10 cellular contexts compared by ENCODE assay signal in the genomic region with DNA sequence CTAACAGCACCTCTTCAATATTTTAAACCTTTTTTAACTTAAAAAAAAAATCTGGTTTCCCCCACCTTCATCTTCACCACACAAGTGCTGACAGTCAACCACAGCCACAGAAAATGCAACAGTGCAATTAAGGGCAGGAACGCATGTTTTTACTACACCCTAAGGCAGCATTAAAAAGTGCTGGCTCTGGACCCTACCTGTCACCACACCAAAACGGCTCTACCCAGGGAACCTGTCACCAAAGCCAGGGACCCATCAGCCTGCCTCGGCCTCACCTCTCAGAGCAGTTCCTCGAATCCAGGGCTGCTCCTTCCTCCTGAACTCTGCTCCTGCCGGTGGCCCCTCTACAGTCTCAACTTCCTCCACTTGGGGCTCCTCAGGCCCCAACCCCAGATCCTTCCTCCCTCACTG. TPM values are rescaled to one million over a fixed set of nuclear protein-coding genes. Genes with fewer than 3 reads are reported as not detected.
DNase-seq lines count a peak whose midpoint lies in the region; ATAC-seq and TF ChIP-seq lines count a peak whose summit lies in the region.
"Had no signal": no experiment of that assay in that cellular context is flagged by ENCODE, and none has a peak within 500 bp of the region (broad histone marks: within the 10 kb centered on the region; RNA-seq: fewer than 3 reads in every experiment).

No MANE protein-coding gene starts in this region.

- H3K4me3 Mint-ChIP-seq in neural crest cell, result no peak overlapping the region

- H3K9me3 ChIP-seq in gastrocnemius medialis, result no peaks in the 10 kb centered on the region

- in situ Hi-C loops in gastrocnemius medialis (cut with MboI; ENCODE audit: low sequenced_read_pairs in 4 of 4), result no loop called here

- peak; percentile 34 for DNase-seq in activated CD4-positive, alpha-beta T cell treated with anti-CD3 and anti-CD28 coated beads for 48 hours
- DNase-seq in activated CD4-positive, alpha-beta T cell treated with anti-CD3 and anti-CD28 coated beads for 1 hour, result no peak
- DNase-seq in Kasumi-1 (lab: John Stamatoyannopoulos, UW) (peak; percentile 34 to 39), neural crest cell (ENCODE audit: low read depth, low spot score) (no peak), NCI-H2081 (lab: John Stamatoyannopoulos, UW) (no peak), NCI-H1694 treated with DMSO at 0.1 percent for 48 hours (lab: John Stamatoyannopoulos, UW) (no peak), gastrocnemius medialis (no peak)
- DNase-seq in activated CD8-positive, alpha-beta memory T cell treated with anti-CD3 and anti-CD28 coated beads, Interleukin-2, amount 50 U/mL, for 48 hours, result peak; percentile 63
- DNase-seq: NCI-H446 treated with DMSO at 0.1 percent for 48 hours had no signal

- no peak overlapping the region for H3K4me3 ChIP-seq in gastrocnemius medialis

- peaks cover 47 to 74% of the 10 kb centered on the region in 2 donors for H3K4me1 ChIP-seq in gastrocnemius medialis

- H3K36me3 ChIP-seq in gastrocnemius medialis, result no peaks in the 10 kb centered on the region

- peaks cover 21% of the 10 kb centered on the region for H3K4me1 Mint-ChIP-seq in neural crest cell

- no peaks in the 10 kb centered on the region for H3K27me3 ChIP-seq in gastrocnemius medialis

- H3K27ac ChIP-seq in gastrocnemius medialis, result no peak overlapping the region

- intact Hi-C loops in gastrocnemius medialis (cut with DNase I; ENCODE audit: low total_unique reads), result no loop called here

- H3K27me3 Mint-ChIP-seq in neural crest cell (ENCODE audit: low read depth), result no peaks in the 10 kb centered on the region

- no peak for ATAC-seq in gastrocnemius medialis
- ATAC-seq: sciatic nerve had no signal

- no peaks in the 10 kb centered on the region for H3K36me3 Mint-ChIP-seq in neural crest cell (ENCODE audit: low read depth)

- H3K27ac Mint-ChIP-seq in neural crest cell (ENCODE audit: unreplicated experiment), result peak overlapping the region; percentile 71

- no peaks in the 10 kb centered on the region for H3K9me3 Mint-ChIP-seq in neural crest cell

- no peak for TF ChIP-seq POLR2A in gastrocnemius medialis (IDR thresholded peaks at IDR 0.05)

- TF ChIP-seq CTCF in neural crest cell (conservative IDR thresholded peaks at IDR 0.05), result no peak
- no peak for TF ChIP-seq CTCF in gastrocnemius medialis (IDR thresholded peaks at IDR 0.05 in 4 of 5, conservative IDR thresholded peaks at IDR 0.05 in 1 of 5)

RNA-seq across cellular contexts. Expression of a gene that starts 22.5 kb away (rescaled TPM):
- 30.4 and 32.5 TPM in 2 replicates for total RNA-seq in neural crest cell
- total RNA-seq in gastrocnemius medialis, result 10 to 100 TPM; 24.1 to 60.3 (median 40.1) TPM

RNA-seq across cellular contexts. Expression of a gene that starts 33.3 kb away (rescaled TPM):
- 11.7 and 11.8 TPM in 2 replicates for total RNA-seq in neural crest cell
- 10 to 100 TPM in 2 of 4 donors, 1 to 10 TPM in 2; 5.7 to 15.7 (median 9.4) TPM for total RNA-seq in gastrocnemius medialis

RNA-seq across cellular contexts. Expression of a gene that starts 52.4 kb away (rescaled TPM):
- total RNA-seq in neural crest cell, result 93.3 and 95.7 TPM in 2 replicates
- 10 to 100 TPM in 2 of 4 donors, 1 to 10 TPM in 2; 7.4 to 12.1 (median 9.8) TPM for total RNA-seq in gastrocnemius medialis

Comparison
In these comparisons a context has a peak if more than half of its experiments do, and no peak if none do; other contexts are left out.
1. DNase-seq: peak in activated CD4-positive, alpha-beta T cell treated with anti-CD3 and anti-CD28 coated beads for 48 hours (single experiment), Kasumi-1 (2 of 2) and activated CD8-positive, alpha-beta memory T cell treated with anti-CD3 and anti-CD28 coated beads, Interleukin-2, amount 50 U/mL, for 48 hours (single experiment); none in activated CD4-positive, alpha-beta T cell treated with anti-CD3 and anti-CD28 coated beads for 1 hour (single experiment), neural crest cell (single experiment), NCI-H2081 (0 of 2), NCI-H1694 treated with DMSO at 0.1 percent for 48 hours (single experiment) and gastrocnemius medialis (0 of 2).